ENCODE assay signal across 1 cellular context in genomic region chr7:148967032-148967372, GRCh38.
TF ChIP-seq lines count a peak whose summit lies in the region.

No MANE protein-coding gene starts in this region.

TF ChIP-seq in SK-N-SH treated with all-trans-retinoic acid at 6 μM for 48 hours, 23 proteins besides CTCF, POLR2A, EP300 and RAD21 (continued from another document):
- TF ChIP-seq POU6F1 (CRISPR knock-in tag; IDR thresholded peaks at IDR 0.05; ENCODE audit: borderline replicate concordance, low read depth), result no peak
